In the genomic region with DNA sequence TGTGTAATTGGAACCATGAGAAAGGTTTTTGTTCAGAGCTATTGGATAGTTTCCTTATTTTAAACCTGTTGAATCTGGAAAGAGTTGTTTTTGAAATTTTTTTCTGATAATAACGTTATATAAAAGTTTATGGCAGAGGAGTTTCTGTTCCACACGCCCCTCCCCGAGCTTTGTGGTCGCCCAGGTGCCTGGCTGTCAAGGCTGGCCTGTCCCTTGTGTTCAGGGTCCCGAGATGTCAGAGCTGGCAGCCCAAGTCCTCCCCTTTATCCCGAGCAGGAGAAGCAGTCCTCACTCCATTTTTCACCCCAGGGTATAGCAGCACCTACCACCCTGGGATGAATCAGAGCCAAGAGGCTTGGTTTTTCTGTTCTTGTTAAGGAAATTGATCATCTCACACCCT, we compare ENCODE assay signal across 14 cellular contexts. TPM values are rescaled to one million over a fixed set of nuclear protein-coding genes. Genes with fewer than 3 reads are reported as not detected.
DNase-seq lines count a peak whose midpoint lies in the region; ATAC-seq, FAIRE-seq and TF ChIP-seq lines count a peak whose summit lies in the region.
"Had no signal": no experiment of that assay in that cellular context is flagged by ENCODE, and none has a peak within 500 bp of the region (broad histone marks: within the 10 kb centered on the region; RNA-seq: fewer than 3 reads in every experiment).

No MANE protein-coding gene starts in this region.

- H3K27me3 Mint-ChIP-seq in endodermal cell (ENCODE audit: insufficient read depth) = no peaks in the 10 kb centered on the region
- no peaks in the 10 kb centered on the region for H3K27me3 Mint-ChIP-seq in progenitor cell of endocrine pancreas

- POLR2A ChIA-PET in SK-N-SH (lab: Yijun Ruan, JAX) = interaction anchor here (1.4 kb wide), 1 partner anchor 10 kb away, joined by 3 read pairs; no protein-coding TSS in a partner anchor

- H3K36me3 Mint-ChIP-seq in endodermal cell (ENCODE audit: low read depth) = peaks cover 9% of the 10 kb centered on the region
- peaks cover 7% of the 10 kb centered on the region for H3K36me3 Mint-ChIP-seq in progenitor cell of endocrine pancreas (ENCODE audit: insufficient read depth)

- no peak for TF ChIP-seq CTCF in SK-N-SH (IDR thresholded peaks at IDR 0.05)
- TF ChIP-seq CTCF in endodermal cell (conservative IDR thresholded peaks at IDR 0.05) = no peak
- no peak for TF ChIP-seq CTCF in progenitor cell of endocrine pancreas (IDR thresholded peaks at IDR 0.05; ENCODE audit: unreplicated experiment)

- no peak for TF ChIP-seq EP300 in SK-N-SH (IDR thresholded peaks at IDR 0.05; ENCODE audit: borderline replicate concordance in 1 of 2, low read depth in 1 of 2, low read length in 1 of 2)

- H3K9me3 ChIP-seq in SK-N-SH (no peaks in the 10 kb centered on the region), endodermal cell (ENCODE audit: control insufficient read depth, low read length) (no peaks in the 10 kb centered on the region)
- H3K9me3 ChIP-seq: A549 had no signal

- H3K4me3 Mint-ChIP-seq in endodermal cell = no peak overlapping the region
- no peak overlapping the region for H3K4me3 Mint-ChIP-seq in progenitor cell of endocrine pancreas (ENCODE audit: low read depth)

- CTCF ChIA-PET in SK-N-SH (lab: Yijun Ruan, JAX) = interaction anchor here (1.0 to 5.1 kb wide), 5 partner anchors 10 to 217 kb away, joined by 3 to 26 read pairs (median 4); no protein-coding TSS in a partner anchor

- H4K20me1 ChIP-seq in SK-N-SH (ENCODE audit: insufficient read depth) = peaks cover 13% of the 10 kb centered on the region

- H3K27me3 ChIP-seq in SK-N-SH (ENCODE audit: insufficient read depth) (no peaks in the 10 kb centered on the region), endodermal cell (ENCODE audit: control insufficient read depth, insufficient read depth, low read length, poor library complexity, severe bottlenecking) (no peaks in the 10 kb centered on the region)

- H3K27ac Mint-ChIP-seq in endodermal cell (no peak overlapping the region), progenitor cell of endocrine pancreas (peak overlapping the region; percentile 31)

- H3K4me1 ChIP-seq in SK-N-SH (ENCODE audit: control insufficient read depth in 1 of 2, insufficient read depth in 2 of 2, low read depth in 1 of 2, low read length in 1 of 2) (peaks cover 28 to 55% of the 10 kb centered on the region in 2 experiments), endodermal cell (ENCODE audit: control insufficient read depth, insufficient read depth, low read length) (peaks cover 5% of the 10 kb centered on the region)

- peaks cover 6% of the 10 kb centered on the region for H3F3A ChIP-seq in SK-N-SH (replicated peaks; ENCODE audit: insufficient read depth)

- TF ChIP-seq RAD21 in SK-N-SH (IDR thresholded peaks at IDR 0.05; ENCODE audit: low read length) = no peak

- WGBS in SK-N-SH (ENCODE audit: low lambda C conversion rate) = 93% methylated on average over 6 of the region's 6 CpGs
- 88% methylated on average over 6 of the region's 6 CpGs; no CpG with 5 or more reads in 1 of the 2 experiments for WGBS in endodermal cell (ENCODE audit: insufficient coverage in 1 of 2, insufficient read length in 1 of 2), 2 experiments

- ATAC-seq in SK-N-SH treated with all-trans-retinoic acid at 6 μM for 48 hours (no peak), GM18909 (IDR thresholded peaks at IDR 0.05; ENCODE audit: poor library complexity, unreplicated experiment) (no peak)
- ATAC-seq: A549 had no signal

- H3K4me3 ChIP-seq in SK-N-SH (ENCODE audit: low read depth in 2 of 2, low read length in 1 of 2) (no peak overlapping the region), endodermal cell (ENCODE audit: low read length) (no peak overlapping the region)
- H3K4me3 ChIP-seq: A549 had no signal

- H3K4me1 Mint-ChIP-seq in endodermal cell = peaks cover 5% of the 10 kb centered on the region
- peaks cover 11% of the 10 kb centered on the region for H3K4me1 Mint-ChIP-seq in progenitor cell of endocrine pancreas (ENCODE audit: low read depth)

- H3K9me3 Mint-ChIP-seq in endodermal cell (no peaks in the 10 kb centered on the region), progenitor cell of endocrine pancreas (ENCODE audit: low read depth) (no peaks in the 10 kb centered on the region)

- H3K4me2 ChIP-seq in SK-N-SH = no peak overlapping the region
- H3K4me2 ChIP-seq: A549 had no signal

- H2AFZ ChIP-seq in SK-N-SH (ENCODE audit: low read depth) = no peak overlapping the region

- peaks cover 0 to 8% of the 10 kb centered on the region in 2 experiments for H3K36me3 ChIP-seq in SK-N-SH (replicated peaks in 1 of 2; ENCODE audit: control insufficient read depth in 1 of 2, insufficient read depth in 2 of 2, low read length in 1 of 2)
- H3K36me3 ChIP-seq in endodermal cell (ENCODE audit: control insufficient read depth, insufficient read depth, low read length) = peaks cover 11% of the 10 kb centered on the region

- 0 out of 2 replicates have a peak overlapping the region, but pooled peaks have one; percentile 11 for H3K9ac ChIP-seq in SK-N-SH
- H3K9ac ChIP-seq in endodermal cell (ENCODE audit: extremely low read depth, low read length, poor library complexity, severe bottlenecking) = no peak overlapping the region

- peaks cover 38% of the 10 kb centered on the region; the same call in 1 of the 2 replicates for H3K79me2 ChIP-seq in SK-N-SH (ENCODE audit: insufficient read depth)

- DNase-seq in SK-N-SH = no peak
- DNase-seq in NAMALWA (ENCODE audit: low spot score) = peak; percentile 29
- no peak for DNase-seq in endodermal cell
- DNase-seq in progenitor cell of endocrine pancreas (ENCODE audit: low spot score, unreplicated experiment) = no peak
- no peak for DNase-seq in HPDE6-E6E7 (ENCODE audit: extremely low spot score)
- DNase-seq in RCC 7860 (ENCODE audit: low spot score) = no peak
- DNase-seq: mesendoderm, MV-4-11, NCI-H82 had no signal

- no peaks in the 10 kb centered on the region for H3K9me2 ChIP-seq in SK-N-SH

- H3K27ac ChIP-seq in SK-N-SH (ENCODE audit: low read depth in 2 of 2, low read length in 1 of 2) = peak overlapping the region in 1 of 2 experiments; percentile 92; a peak in 3 of 4 replicates
- peak overlapping the region; percentile 78 for H3K27ac ChIP-seq in endodermal cell (ENCODE audit: low read depth, low read length)
- H3K27ac ChIP-seq: A549 had no signal

- FAIRE-seq in RCC 7860 (lab: Jason Lieb, UNC) = no peak
- FAIRE-seq: A549, G401.6 had no signal

TF ChIP-seq in SK-N-SH, 30 proteins besides CTCF, POLR2A, EP300 and RAD21:
- 0 out of 2 replicates have a peak, but pooled peaks have one; percentile 1 for TF ChIP-seq MXI1 (IDR thresholded peaks at IDR 0.05; ENCODE audit: low read depth, low read length)
- TF ChIP-seq TEAD4 (IDR thresholded peaks at IDR 0.05; ENCODE audit: borderline replicate concordance, insufficient read depth) = no peak

TF ChIP-seq in SK-N-SH treated with all-trans-retinoic acid at 6 μM for 48 hours, 23 proteins besides CTCF, POLR2A, EP300 and RAD21 (continues in another document):
- TF ChIP-seq ZFP3 (CRISPR knock-in tag; IDR thresholded peaks at IDR 0.05) (no peak), ARNTL (CRISPR knock-in tag; IDR thresholded peaks at IDR 0.05; ENCODE audit: borderline replicate concordance, low read depth) (no peak), SNAI2 (CRISPR knock-in tag; IDR thresholded peaks at IDR 0.05) (no peak), RARB (CRISPR knock-in tag; IDR thresholded peaks at IDR 0.05) (no peak), PPARA (CRISPR knock-in tag; IDR thresholded peaks at IDR 0.05; ENCODE audit: borderline replicate concordance) (no peak), TOX (CRISPR knock-in tag; IDR thresholded peaks at IDR 0.05; ENCODE audit: borderline replicate concordance) (no peak)
- TF ChIP-seq, protein P1, sequence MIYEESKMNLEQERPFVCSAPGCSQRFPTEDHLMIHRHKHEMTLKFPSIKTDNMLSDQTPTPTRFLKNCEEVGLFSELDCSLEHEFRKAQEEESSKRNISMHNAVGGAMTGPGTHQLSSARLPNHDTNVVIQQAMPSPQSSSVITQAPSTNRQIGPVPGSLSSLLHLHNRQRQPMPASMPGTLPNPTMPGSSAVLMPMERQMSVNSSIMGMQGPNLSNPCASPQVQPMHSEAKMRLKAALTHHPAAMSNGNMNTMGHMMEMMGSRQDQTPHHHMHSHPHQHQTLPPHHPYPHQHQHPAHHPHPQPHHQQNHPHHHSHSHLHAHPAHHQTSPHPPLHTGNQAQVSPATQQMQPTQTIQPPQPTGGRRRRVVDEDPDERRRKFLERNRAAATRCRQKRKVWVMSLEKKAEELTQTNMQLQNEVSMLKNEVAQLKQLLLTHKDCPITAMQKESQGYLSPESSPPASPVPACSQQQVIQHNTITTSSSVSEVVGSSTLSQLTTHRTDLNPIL (CRISPR knock-in tag; IDR thresholded peaks at IDR 0.05; ENCODE audit: low read depth) = no peak
- TF ChIP-seq, protein P2, sequence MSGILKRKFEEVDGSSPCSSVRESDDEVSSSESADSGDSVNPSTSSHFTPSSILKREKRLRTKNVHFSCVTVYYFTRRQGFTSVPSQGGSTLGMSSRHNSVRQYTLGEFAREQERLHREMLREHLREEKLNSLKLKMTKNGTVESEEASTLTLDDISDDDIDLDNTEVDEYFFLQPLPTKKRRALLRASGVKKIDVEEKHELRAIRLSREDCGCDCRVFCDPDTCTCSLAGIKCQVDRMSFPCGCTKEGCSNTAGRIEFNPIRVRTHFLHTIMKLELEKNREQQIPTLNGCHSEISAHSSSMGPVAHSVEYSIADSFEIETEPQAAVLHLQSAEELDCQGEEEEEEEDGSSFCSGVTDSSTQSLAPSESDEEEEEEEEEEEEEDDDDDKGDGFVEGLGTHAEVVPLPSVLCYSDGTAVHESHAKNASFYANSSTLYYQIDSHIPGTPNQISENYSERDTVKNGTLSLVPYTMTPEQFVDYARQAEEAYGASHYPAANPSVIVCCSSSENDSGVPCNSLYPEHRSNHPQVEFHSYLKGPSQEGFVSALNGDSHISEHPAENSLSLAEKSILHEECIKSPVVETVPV (CRISPR knock-in tag; IDR thresholded peaks at IDR 0.05) = no peak

RNA-seq across cellular contexts. Expression of gene ZNF750, which starts 26.2 kb away (rescaled TPM):
- not detected in 2 replicates for polyA plus RNA-seq in SK-N-SH (2012; rRNA removed)
- not detected in 2 replicates for polyA plus RNA-seq in SK-N-SH (2012; cell fraction: cytosol; rRNA removed)
- polyA plus RNA-seq in SK-N-SH (2012; cell fraction: nucleus; rRNA removed) = not detected in 2 replicates
- total RNA-seq in endodermal cell (not detected), progenitor cell of endocrine pancreas (0.07 and 0.11 TPM in 2 replicates)
- not detected for polyA plus RNA-seq in endodermal cell (2013, experiment 1 of 2)
- not detected for polyA plus RNA-seq in endodermal cell (2013, experiment 2 of 2)
- total RNA-seq: H7 had no signal
- polyA plus RNA-seq: A549 had no signal
